Comparison of ENCODE assay signal across 15 cellular contexts in genomic region chr15:62894322-62895085, GRCh38.
A peak's percentile ranks its signal among the peaks of the same experiment; 100 is the strongest.
DNase-seq lines count a peak whose midpoint lies in the region; ATAC-seq and TF ChIP-seq lines count a peak whose summit lies in the region.
"Had no signal": no experiment of that assay in that cellular context is flagged by ENCODE, and none has a peak within 500 bp of the region (broad histone marks: within the 10 kb centered on the region; RNA-seq: fewer than 3 reads in every experiment).

No MANE protein-coding gene starts in this region.

- peaks cover 4% of the 10 kb centered on the region for H3K27me3 Mint-ChIP-seq in T-helper 2 cell treated with Interferon-gamma antibody and Interleukin-4, amounts not matched to agents 5 μg/mL and 100 μg/mL, for 36 hours (ENCODE audit: low read depth)

- no peak overlapping the region for H3K4me2 ChIP-seq in skeletal muscle satellite cell (ENCODE audit: low read length)

- H3K27me3 ChIP-seq in foreskin keratinocyte: no peaks in the 10 kb centered on the region
- no peaks in the 10 kb centered on the region for H3K27me3 ChIP-seq in skeletal muscle satellite cell (ENCODE audit: control insufficient read depth, insufficient read depth, low read length)
- H3K27me3 ChIP-seq: ovary, upper lobe of left lung had no signal

- no peaks in the 10 kb centered on the region for H3K36me3 ChIP-seq in skeletal muscle satellite cell (ENCODE audit: insufficient read depth, low read length)
- H3K36me3 ChIP-seq: ovary, upper lobe of left lung had no signal

- no peak for ATAC-seq in foreskin keratinocyte
- ATAC-seq: activated CD4-positive, alpha-beta T cell treated with anti-CD3 and anti-CD28 coated beads for 36 hours had no signal

- no peak overlapping the region for H3K4me3 ChIP-seq in skeletal muscle satellite cell (ENCODE audit: low read length)
- H3K4me3 ChIP-seq: ovary, upper lobe of left lung had no signal

- DNase-seq in NCI-H82 (lab: John Stamatoyannopoulos, UW): peak; percentile 46
- DNase-seq in NCI-H82 treated with DMSO at 0.1 percent for 48 hours (lab: John Stamatoyannopoulos, UW; ENCODE audit: unreplicated experiment): no peak
- peak; percentile 98 for DNase-seq in RPMI7951 (ENCODE audit: low read depth)
- DNase-seq in foreskin keratinocyte: no peak
- DNase-seq in T-helper 2 cell treated with Interferon-gamma antibody and Interleukin-4, amounts not matched to agents 5 μg/mL and 100 μg/mL, for 36 hours (ENCODE audit: low spot score): no peak
- no peak for DNase-seq in activated CD4-positive, alpha-beta T cell treated with anti-CD3 and anti-CD28 coated beads for 48 hours
- no peak for DNase-seq in NCI-H1105 (lab: John Stamatoyannopoulos, UW)
- DNase-seq: activated CD4-positive, alpha-beta T cell treated with anti-CD3 and anti-CD28 coated beads for 36 hours; aorta; MV-4-11; ovary; stimulated activated CD8-positive, alpha-beta memory T cell treated with anti-CD3 and anti-CD28 coated beads, Interleukin-4, amount 100 ng/mL, for 48 hours; upper lobe of left lung had no signal

- no peaks in the 10 kb centered on the region for H3K9me3 ChIP-seq in skeletal muscle satellite cell (replicated peaks; ENCODE audit: low read length)
- H3K9me3 ChIP-seq: ovary, upper lobe of left lung had no signal

- H3K27ac ChIP-seq in foreskin keratinocyte: peak overlapping the region; percentile 97
- H3K27ac ChIP-seq: ovary, upper lobe of left lung had no signal

- peak overlapping the region; percentile 36 for H3K9ac ChIP-seq in skeletal muscle satellite cell (ENCODE audit: low read depth, low read length)

- no peaks in the 10 kb centered on the region for H3K36me3 Mint-ChIP-seq in T-helper 2 cell treated with Interferon-gamma antibody and Interleukin-4, amounts not matched to agents 5 μg/mL and 100 μg/mL, for 36 hours (ENCODE audit: low read depth)

- no peak overlapping the region for H3K27ac Mint-ChIP-seq in T-helper 2 cell treated with Interferon-gamma antibody and Interleukin-4, amounts not matched to agents 5 μg/mL and 100 μg/mL, for 36 hours
- H3K27ac Mint-ChIP-seq: activated CD4-positive, alpha-beta T cell treated with anti-CD3 and anti-CD28 coated beads for 36 hours; T-helper 1 cell treated with Interleukin-12 subunit alpha and Interleukin-12 subunit beta and Interleukin-4 antibody, amounts not matched to agents 30 μg/mL and 1 μg/mL, for 36 hours had no signal

- peaks cover 29% of the 10 kb centered on the region for H3K4me1 ChIP-seq in foreskin keratinocyte
- H3K4me1 ChIP-seq in skeletal muscle satellite cell (ENCODE audit: control insufficient read depth, insufficient read depth, low read length): peaks cover 68% of the 10 kb centered on the region

- TF ChIP-seq CTCF in foreskin keratinocyte (conservative IDR thresholded peaks at IDR 0.05): no peak

- H3K9me3 Mint-ChIP-seq in T-helper 2 cell treated with Interferon-gamma antibody and Interleukin-4, amounts not matched to agents 5 μg/mL and 100 μg/mL, for 36 hours: no peaks in the 10 kb centered on the region
- H3K9me3 Mint-ChIP-seq: T-helper 1 cell treated with Interleukin-12 subunit alpha and Interleukin-12 subunit beta and Interleukin-4 antibody, amounts not matched to agents 30 μg/mL and 1 μg/mL, for 36 hours had no signal

- no peaks in the 10 kb centered on the region for H3K4me1 Mint-ChIP-seq in T-helper 2 cell treated with Interferon-gamma antibody and Interleukin-4, amounts not matched to agents 5 μg/mL and 100 μg/mL, for 36 hours (ENCODE audit: low read depth)
- H3K4me1 Mint-ChIP-seq: activated CD4-positive, alpha-beta T cell treated with anti-CD3 and anti-CD28 coated beads for 36 hours had no signal

- no peak overlapping the region for H3K4me3 Mint-ChIP-seq in T-helper 2 cell treated with Interferon-gamma antibody and Interleukin-4, amounts not matched to agents 5 μg/mL and 100 μg/mL, for 36 hours
- H3K4me3 Mint-ChIP-seq: activated CD4-positive, alpha-beta T cell treated with anti-CD3 and anti-CD28 coated beads for 36 hours; T-helper 1 cell treated with Interleukin-12 subunit alpha and Interleukin-12 subunit beta and Interleukin-4 antibody, amounts not matched to agents 30 μg/mL and 1 μg/mL, for 36 hours had no signal

Comparison
In these comparisons a context has a peak if more than half of its experiments do, and no peak if none do; other contexts are left out.
1. DNase-seq: peak in NCI-H82 (single experiment) and RPMI7951 (single experiment); none in NCI-H82 treated with DMSO at 0.1 percent for 48 hours (single experiment), foreskin keratinocyte (0 of 2), T-helper 2 cell treated with Interferon-gamma antibody and Interleukin-4, amounts not matched to agents 5 μg/mL and 100 μg/mL, for 36 hours (single experiment), activated CD4-positive, alpha-beta T cell treated with anti-CD3 and anti-CD28 coated beads for 48 hours (single experiment) and NCI-H1105 (single experiment).